ENCODE assay signal across 1 cellular context in the genomic region with DNA sequence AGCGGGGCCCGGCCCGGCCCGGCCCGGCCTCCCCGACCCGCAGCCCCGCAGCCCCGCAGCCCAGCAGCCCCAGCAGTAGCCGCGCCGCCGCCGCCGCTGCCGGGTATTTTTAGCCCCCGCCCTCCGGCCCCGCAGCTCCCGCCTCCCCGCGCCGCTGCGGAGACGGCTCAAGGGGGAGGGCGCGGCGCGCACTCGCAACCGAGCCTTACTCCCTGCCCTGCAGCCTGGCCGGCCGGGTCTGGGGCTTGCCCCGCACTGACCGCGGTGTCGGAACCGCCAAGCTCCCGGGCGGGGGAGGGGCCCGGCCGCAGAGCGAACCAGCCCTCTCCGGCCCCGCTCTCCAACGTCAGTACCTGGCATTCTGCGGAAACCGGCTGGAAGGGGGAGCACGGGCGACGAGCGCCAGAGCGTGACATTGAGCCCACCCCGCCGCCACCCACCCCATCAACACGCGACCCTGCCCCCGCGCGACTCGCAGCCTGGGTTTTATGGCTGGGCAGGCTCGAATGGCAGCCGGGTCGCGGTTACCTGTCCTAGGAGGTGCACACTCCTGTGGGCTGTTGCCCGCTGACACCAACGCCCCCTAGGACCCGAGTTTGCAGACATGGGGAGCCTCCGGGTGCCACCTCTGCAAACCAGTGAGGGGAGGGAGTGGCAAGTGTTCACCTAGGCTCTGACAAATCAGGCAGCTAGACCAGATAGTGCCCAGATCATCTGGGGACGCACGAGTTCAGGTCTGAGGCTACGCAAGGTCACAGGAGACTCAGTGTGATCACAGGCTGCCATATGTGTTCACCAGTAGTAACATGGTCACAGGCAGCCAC.
A peak's percentile ranks its signal among the peaks of the same experiment; 100 is the strongest.
TF ChIP-seq lines count a peak whose summit lies in the region.

A gene with protein sequence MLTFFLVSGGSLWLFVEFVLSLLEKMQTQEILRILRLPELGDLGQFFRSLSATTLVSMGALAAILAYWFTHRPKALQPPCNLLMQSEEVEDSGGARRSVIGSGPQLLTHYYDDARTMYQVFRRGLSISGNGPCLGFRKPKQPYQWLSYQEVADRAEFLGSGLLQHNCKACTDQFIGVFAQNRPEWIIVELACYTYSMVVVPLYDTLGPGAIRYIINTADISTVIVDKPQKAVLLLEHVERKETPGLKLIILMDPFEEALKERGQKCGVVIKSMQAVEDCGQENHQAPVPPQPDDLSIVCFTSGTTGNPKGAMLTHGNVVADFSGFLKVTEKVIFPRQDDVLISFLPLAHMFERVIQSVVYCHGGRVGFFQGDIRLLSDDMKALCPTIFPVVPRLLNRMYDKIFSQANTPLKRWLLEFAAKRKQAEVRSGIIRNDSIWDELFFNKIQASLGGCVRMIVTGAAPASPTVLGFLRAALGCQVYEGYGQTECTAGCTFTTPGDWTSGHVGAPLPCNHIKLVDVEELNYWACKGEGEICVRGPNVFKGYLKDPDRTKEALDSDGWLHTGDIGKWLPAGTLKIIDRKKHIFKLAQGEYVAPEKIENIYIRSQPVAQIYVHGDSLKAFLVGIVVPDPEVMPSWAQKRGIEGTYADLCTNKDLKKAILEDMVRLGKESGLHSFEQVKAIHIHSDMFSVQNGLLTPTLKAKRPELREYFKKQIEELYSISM (minus strand): TSS at position 98 of the 824 bp plus-strand sequence. CDS start 105 bp downstream, outside the sequence.

TF ChIP-seq in K562, 482 proteins besides CTCF, POLR2A, EP300 and RAD21 (continued from another document):
- TF ChIP-seq ZBTB7A (IDR thresholded peaks at IDR 0.05; ENCODE audit: borderline replicate concordance, control insufficient read depth, low read depth, low read length) (peak; percentile 46; the same call in 1 of the 2 replicates), ESRRA (IDR thresholded peaks at IDR 0.05; ENCODE audit: borderline replicate concordance, low read depth) (no peak), ZBTB1 (CRISPR knock-in tag; IDR thresholded peaks at IDR 0.05; ENCODE audit: borderline replicate concordance, low read depth) (peak; percentile 89), CCNT2 (IDR thresholded peaks at IDR 0.05; ENCODE audit: borderline replicate concordance, extremely low read depth, insufficient read length, low read depth, low read length) (peak; percentile 42), ILK (tag; IDR thresholded peaks at IDR 0.05; ENCODE audit: borderline replicate concordance, low read depth) (no peak), KAT7 (CRISPR knock-in tag; IDR thresholded peaks at IDR 0.05; ENCODE audit: borderline replicate concordance) (peak; percentile 63; the same call in 1 of the 2 replicates), POLR2G (IDR thresholded peaks at IDR 0.05; ENCODE audit: low read depth, low read length) (0 out of 2 replicates have a peak, but pooled peaks have one; percentile 33), HNRNPLL (IDR thresholded peaks at IDR 0.05; ENCODE audit: low read depth, low read length, poor library complexity, severe bottlenecking) (peak; percentile 20), ZNF263 (CRISPR knock-in tag; IDR thresholded peaks at IDR 0.05; ENCODE audit: borderline replicate concordance) (0 out of 2 replicates have a peak, but pooled peaks have one; percentile 10), CEBPG (CRISPR knock-in tag; IDR thresholded peaks at IDR 0.05) (no peak), CEBPG (tag; conservative IDR thresholded peaks at IDR 0.05 in 1 of 2, IDR thresholded peaks at IDR 0.05 in 1 of 2) (no peak), GABPB1 (CRISPR knock-in tag; IDR thresholded peaks at IDR 0.05) (peak; percentile 47; the same call in 1 of the 2 replicates), FUS (optimal IDR thresholded peaks at IDR 0.05; ENCODE audit: low read depth, low read length) (no peak), CBFB (CRISPR knock-in tag; IDR thresholded peaks at IDR 0.05) (no peak), EWSR1 (IDR thresholded peaks at IDR 0.05; ENCODE audit: borderline replicate concordance, low read depth, partially characterized antibody) (no peak)
- TF ChIP-seq, protein P1, sequence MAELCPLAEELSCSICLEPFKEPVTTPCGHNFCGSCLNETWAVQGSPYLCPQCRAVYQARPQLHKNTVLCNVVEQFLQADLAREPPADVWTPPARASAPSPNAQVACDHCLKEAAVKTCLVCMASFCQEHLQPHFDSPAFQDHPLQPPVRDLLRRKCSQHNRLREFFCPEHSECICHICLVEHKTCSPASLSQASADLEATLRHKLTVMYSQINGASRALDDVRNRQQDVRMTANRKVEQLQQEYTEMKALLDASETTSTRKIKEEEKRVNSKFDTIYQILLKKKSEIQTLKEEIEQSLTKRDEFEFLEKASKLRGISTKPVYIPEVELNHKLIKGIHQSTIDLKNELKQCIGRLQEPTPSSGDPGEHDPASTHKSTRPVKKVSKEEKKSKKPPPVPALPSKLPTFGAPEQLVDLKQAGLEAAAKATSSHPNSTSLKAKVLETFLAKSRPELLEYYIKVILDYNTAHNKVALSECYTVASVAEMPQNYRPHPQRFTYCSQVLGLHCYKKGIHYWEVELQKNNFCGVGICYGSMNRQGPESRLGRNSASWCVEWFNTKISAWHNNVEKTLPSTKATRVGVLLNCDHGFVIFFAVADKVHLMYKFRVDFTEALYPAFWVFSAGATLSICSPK (IDR thresholded peaks at IDR 0.05; ENCODE audit: borderline replicate concordance): no peak
- TF ChIP-seq, protein P2, sequence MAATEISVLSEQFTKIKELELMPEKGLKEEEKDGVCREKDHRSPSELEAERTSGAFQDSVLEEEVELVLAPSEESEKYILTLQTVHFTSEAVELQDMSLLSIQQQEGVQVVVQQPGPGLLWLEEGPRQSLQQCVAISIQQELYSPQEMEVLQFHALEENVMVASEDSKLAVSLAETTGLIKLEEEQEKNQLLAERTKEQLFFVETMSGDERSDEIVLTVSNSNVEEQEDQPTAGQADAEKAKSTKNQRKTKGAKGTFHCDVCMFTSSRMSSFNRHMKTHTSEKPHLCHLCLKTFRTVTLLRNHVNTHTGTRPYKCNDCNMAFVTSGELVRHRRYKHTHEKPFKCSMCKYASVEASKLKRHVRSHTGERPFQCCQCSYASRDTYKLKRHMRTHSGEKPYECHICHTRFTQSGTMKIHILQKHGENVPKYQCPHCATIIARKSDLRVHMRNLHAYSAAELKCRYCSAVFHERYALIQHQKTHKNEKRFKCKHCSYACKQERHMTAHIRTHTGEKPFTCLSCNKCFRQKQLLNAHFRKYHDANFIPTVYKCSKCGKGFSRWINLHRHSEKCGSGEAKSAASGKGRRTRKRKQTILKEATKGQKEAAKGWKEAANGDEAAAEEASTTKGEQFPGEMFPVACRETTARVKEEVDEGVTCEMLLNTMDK (IDR thresholded peaks at IDR 0.05; ENCODE audit: borderline replicate concordance, insufficient read depth, low read depth, low read length, poor library complexity, severe bottlenecking): peak; percentile 5
